Comparison of ENCODE assay signal across 2 cellular contexts in the genomic region with DNA sequence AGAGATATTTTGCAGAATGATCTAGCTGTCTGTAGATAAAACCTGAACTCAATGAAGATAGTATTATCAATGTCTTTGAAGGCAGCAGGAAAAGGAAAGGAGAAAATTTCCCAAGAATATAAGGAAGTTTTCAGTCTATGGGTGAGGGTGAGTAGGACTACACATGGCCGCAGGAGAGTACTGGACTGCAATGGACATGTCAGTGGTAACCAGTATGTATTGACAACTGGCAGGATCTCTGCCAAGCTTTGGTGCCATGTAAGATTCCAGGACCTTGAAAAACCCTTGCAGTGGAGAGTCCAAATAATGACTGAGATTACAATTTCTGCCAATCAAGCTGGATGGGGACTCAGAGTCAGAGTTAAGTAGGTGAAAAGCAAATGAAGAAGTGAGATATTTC. TPM values are rescaled to one million over a fixed set of nuclear protein-coding genes. Genes with fewer than 3 reads are reported as not detected.
"Had no signal": no experiment of that assay in that cellular context is flagged by ENCODE, and none has a peak within 500 bp of the region (broad histone marks: within the 10 kb centered on the region; RNA-seq: fewer than 3 reads in every experiment).

No MANE protein-coding gene starts in this region.

RNA-seq across cellular contexts. Expression of a gene that starts 29.3 kb away (rescaled TPM):
- total RNA-seq: thoracic aorta, transverse colon had no signal
